Comparison of ENCODE assay signal across 31 cellular contexts in the genomic region with DNA sequence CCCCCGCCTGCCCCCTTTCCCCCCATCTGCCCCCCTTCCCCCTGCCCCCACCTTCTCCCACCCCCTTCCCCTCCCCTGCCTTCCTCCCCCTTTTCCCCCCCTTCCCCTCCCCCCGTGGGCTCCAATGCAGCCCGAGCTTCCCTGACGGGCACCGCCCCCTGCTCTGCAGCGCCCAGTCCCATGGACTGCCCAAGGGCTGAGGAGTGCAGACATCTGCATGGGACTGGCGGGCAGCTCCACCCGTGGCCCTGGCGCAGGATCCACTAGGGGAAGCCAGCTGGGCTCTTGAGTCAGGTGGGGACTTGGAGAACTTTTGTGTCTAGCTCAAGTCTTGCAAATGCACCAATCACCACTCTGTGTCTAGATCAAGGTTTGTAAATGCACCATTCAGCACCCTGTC.
"Had no signal": no experiment of that assay in that cellular context is flagged by ENCODE, and none has a peak within 500 bp of the region (broad histone marks: within the 10 kb centered on the region; RNA-seq: fewer than 3 reads in every experiment).

No MANE protein-coding gene starts in this region.

- DNase-seq: activated effector memory CD4-positive, alpha-beta T cell treated with anti-CD3 and anti-CD28 coated beads, Interleukin-2, amount 50 U/mL, for 16 hours; activated effector memory CD4-positive, alpha-beta T cell treated with Interleukin-2 at 50 U/mL for 16 hours; activated gamma-delta T cell; activated gamma-delta T cell treated with Interleukin-2 at 50 U/mL for 16 hours; activated naive CD4-positive, alpha-beta T cell; activated naive CD4-positive, alpha-beta T cell treated with anti-CD3 and anti-CD28 coated beads for 36 hours; activated naive CD4-positive, alpha-beta T cell treated with anti-CD3 and anti-CD28 coated beads, Interleukin-2, amount 10 ng/mL, durations not matched to agents 7 days and 5 days; activated naive CD4-positive, alpha-beta T cell treated with anti-CD3 and anti-CD28 coated beads, Interleukin-2, amount 50 U/mL, for 16 hours; activated naive CD4-positive, alpha-beta T cell treated with Interleukin-2 at 50 U/mL for 16 hours; activated naive CD8-positive, alpha-beta T cell treated with anti-CD3 and anti-CD28 coated beads for 36 hours; activated naive CD8-positive, alpha-beta T cell treated with anti-CD3 and anti-CD28 coated beads, Interleukin-2, amount 10 ng/mL, durations not matched to agents 7 days and 5 days; activated naive CD8-positive, alpha-beta T cell treated with anti-CD3 and anti-CD28 coated beads, Interleukin-2, amount 50 U/mL, for 24 hours; activated T-cell treated with anti-CD3 and anti-CD28 coated beads, Interleukin-2, amount 50 U/mL, for 1 hour; activated T-cell treated with anti-CD3 and anti-CD28 coated beads, Interleukin-2, amount 50 U/mL, for 24 hours; activated T-cell treated with anti-CD3 and anti-CD28 coated beads, Interleukin-2, amount 50 U/mL, for 4 hours; activated T-cell treated with anti-CD3 and anti-CD28 coated beads, Interleukin-2, amount 50 U/mL, for 48 hours; activated T-cell treated with anti-CD3 and anti-CD28 coated beads, Interleukin-2, amount 50 U/mL, for 72 hours; adrenal gland; amniotic stem cell; amygdala; anterior cingulate cortex; aorta; body of pancreas; brain microvascular endothelial cell; central memory CD4-positive, alpha-beta T cell; cerebellar nuclear complex had no signal

- H3K27ac ChIP-seq: adrenal gland, ascending aorta, body of pancreas, brain microvascular endothelial cell, breast epithelium, cardiac muscle cell had no signal

- H3K4me1 ChIP-seq: adrenal gland, ascending aorta, body of pancreas, breast epithelium had no signal

- H3K36me3 ChIP-seq: adrenal gland, ascending aorta, brain microvascular endothelial cell, breast epithelium, cardiac muscle cell had no signal

- H3K27me3 ChIP-seq: adrenal gland, ascending aorta, body of pancreas, brain microvascular endothelial cell, breast epithelium, cardiac muscle cell had no signal

- FAIRE-seq: astrocyte, bronchial epithelial cell had no signal

- H3K4me3 ChIP-seq: adrenal gland, ascending aorta, body of pancreas, breast epithelium, cardiac muscle cell had no signal

- H3K9me3 ChIP-seq: adrenal gland, ascending aorta, body of pancreas, breast epithelium had no signal
